In genomic region chr2:164621761-164622105, GRCh38 we compare ENCODE assay signal across 1 cellular context.
TF ChIP-seq lines count a peak whose summit lies in the region.

No MANE protein-coding gene starts in this region.

TF ChIP-seq in HepG2, 621 proteins besides CTCF, POLR2A, EP300 and RAD21:
- TF ChIP-seq IKZF4 (CRISPR knock-in tag; IDR thresholded peaks at IDR 0.05; ENCODE audit: borderline replicate concordance, low read depth, not compliant biosample characterization) (no peak), ZBTB42 (CRISPR knock-in tag; IDR thresholded peaks at IDR 0.05) (no peak), CSRNP1 (CRISPR knock-in tag; IDR thresholded peaks at IDR 0.05) (no peak), KAT8 (CRISPR knock-in tag; IDR thresholded peaks at IDR 0.05) (0 out of 2 replicates have a peak, but pooled peaks have one; percentile 9), RARA (CRISPR knock-in tag; IDR thresholded peaks at IDR 0.05) (no peak), NKX3-1 (CRISPR knock-in tag; IDR thresholded peaks at IDR 0.05) (no peak), PHF8 (CRISPR knock-in tag; IDR thresholded peaks at IDR 0.05) (0 out of 2 replicates have a peak, but pooled peaks have one; percentile 3), ETV5 (CRISPR knock-in tag; IDR thresholded peaks at IDR 0.05; ENCODE audit: borderline replicate concordance) (peak; percentile 29; the same call in 1 of the 2 replicates), UBTF (CRISPR knock-in tag; IDR thresholded peaks at IDR 0.05) (peak; percentile 39), SP2 (CRISPR knock-in tag; IDR thresholded peaks at IDR 0.05) (no peak), ZNF101 (CRISPR knock-in tag; IDR thresholded peaks at IDR 0.05; ENCODE audit: borderline replicate concordance, low read depth) (no peak), TARDBP (CRISPR knock-in tag; IDR thresholded peaks at IDR 0.05) (no peak), ATF7 (IDR thresholded peaks at IDR 0.05) (no peak), ATF7 (CRISPR knock-in tag; IDR thresholded peaks at IDR 0.05) (no peak), AGO2 (optimal IDR thresholded peaks at IDR 0.05; ENCODE audit: low read depth, low read length) (no peak), YY1 (IDR thresholded peaks at IDR 0.05; ENCODE audit: insufficient read depth, insufficient replicate concordance, low read depth, low read length) (peak; percentile 80), FIP1L1 (IDR thresholded peaks at IDR 0.05; ENCODE audit: borderline replicate concordance, insufficient read depth, low read depth, low read length) (no peak), MAX (IDR thresholded peaks at IDR 0.05) (peak; percentile 61; the same call in 1 of the 2 replicates), RNF219 (CRISPR knock-in tag; IDR thresholded peaks at IDR 0.05) (no peak), ATF2 (CRISPR knock-in tag; IDR thresholded peaks at IDR 0.05) (no peak), PITX1 (CRISPR knock-in tag; IDR thresholded peaks at IDR 0.05) (no peak), KLF15 (CRISPR knock-in tag; IDR thresholded peaks at IDR 0.05; ENCODE audit: borderline replicate concordance) (no peak), ZNF263 (CRISPR knock-in tag; IDR thresholded peaks at IDR 0.05) (peak; percentile 53; the same call in 1 of the 2 replicates), SMAD9 (CRISPR knock-in tag; IDR thresholded peaks at IDR 0.05) (no peak), HDAC6 (IDR thresholded peaks at IDR 0.05; ENCODE audit: low read depth, low read length) (no peak), ZNF747 (CRISPR knock-in tag; IDR thresholded peaks at IDR 0.05; ENCODE audit: borderline replicate concordance) (no peak), NR2F1 (CRISPR knock-in tag; IDR thresholded peaks at IDR 0.05) (no peak), SETDB1 (CRISPR knock-in tag; IDR thresholded peaks at IDR 0.05; ENCODE audit: borderline replicate concordance) (no peak), DMTF1 (CRISPR knock-in tag; IDR thresholded peaks at IDR 0.05) (no peak), PAX8 (CRISPR knock-in tag; IDR thresholded peaks at IDR 0.05; ENCODE audit: borderline replicate concordance) (0 out of 2 replicates have a peak, but pooled peaks have one; percentile 1), ZNF232 (CRISPR knock-in tag; IDR thresholded peaks at IDR 0.05; ENCODE audit: borderline replicate concordance) (0 out of 2 replicates have a peak, but pooled peaks have one; percentile 39), ZNF121 (CRISPR knock-in tag; IDR thresholded peaks at IDR 0.05) (peak; percentile 56), ZNF780A (CRISPR knock-in tag; IDR thresholded peaks at IDR 0.05) (no peak), ZNF574 (CRISPR knock-in tag; IDR thresholded peaks at IDR 0.05) (0 out of 2 replicates have a peak, but pooled peaks have one; percentile 5), ZNF879 (CRISPR knock-in tag; IDR thresholded peaks at IDR 0.05) (0 out of 2 replicates have a peak, but pooled peaks have one; percentile 10), BATF2 (CRISPR knock-in tag; IDR thresholded peaks at IDR 0.05) (no peak), ETV6 (CRISPR knock-in tag; conservative IDR thresholded peaks at IDR 0.05) (no peak), MTF1 (CRISPR knock-in tag; IDR thresholded peaks at IDR 0.05) (no peak), HES4 (CRISPR knock-in tag; IDR thresholded peaks at IDR 0.05; ENCODE audit: borderline replicate concordance) (no peak), ELF1 (CRISPR knock-in tag; IDR thresholded peaks at IDR 0.05) (no peak)
